In genomic region chr12:122977655-122978392, GRCh38 we compare ENCODE assay signal across 1 cellular context.
TF ChIP-seq lines count a peak whose summit lies in the region.

No MANE protein-coding gene starts in this region.

TF ChIP-seq in GM23338, 12 proteins besides CTCF, POLR2A, EP300 and RAD21 (continued from another document):
- TF ChIP-seq, protein P1, sequence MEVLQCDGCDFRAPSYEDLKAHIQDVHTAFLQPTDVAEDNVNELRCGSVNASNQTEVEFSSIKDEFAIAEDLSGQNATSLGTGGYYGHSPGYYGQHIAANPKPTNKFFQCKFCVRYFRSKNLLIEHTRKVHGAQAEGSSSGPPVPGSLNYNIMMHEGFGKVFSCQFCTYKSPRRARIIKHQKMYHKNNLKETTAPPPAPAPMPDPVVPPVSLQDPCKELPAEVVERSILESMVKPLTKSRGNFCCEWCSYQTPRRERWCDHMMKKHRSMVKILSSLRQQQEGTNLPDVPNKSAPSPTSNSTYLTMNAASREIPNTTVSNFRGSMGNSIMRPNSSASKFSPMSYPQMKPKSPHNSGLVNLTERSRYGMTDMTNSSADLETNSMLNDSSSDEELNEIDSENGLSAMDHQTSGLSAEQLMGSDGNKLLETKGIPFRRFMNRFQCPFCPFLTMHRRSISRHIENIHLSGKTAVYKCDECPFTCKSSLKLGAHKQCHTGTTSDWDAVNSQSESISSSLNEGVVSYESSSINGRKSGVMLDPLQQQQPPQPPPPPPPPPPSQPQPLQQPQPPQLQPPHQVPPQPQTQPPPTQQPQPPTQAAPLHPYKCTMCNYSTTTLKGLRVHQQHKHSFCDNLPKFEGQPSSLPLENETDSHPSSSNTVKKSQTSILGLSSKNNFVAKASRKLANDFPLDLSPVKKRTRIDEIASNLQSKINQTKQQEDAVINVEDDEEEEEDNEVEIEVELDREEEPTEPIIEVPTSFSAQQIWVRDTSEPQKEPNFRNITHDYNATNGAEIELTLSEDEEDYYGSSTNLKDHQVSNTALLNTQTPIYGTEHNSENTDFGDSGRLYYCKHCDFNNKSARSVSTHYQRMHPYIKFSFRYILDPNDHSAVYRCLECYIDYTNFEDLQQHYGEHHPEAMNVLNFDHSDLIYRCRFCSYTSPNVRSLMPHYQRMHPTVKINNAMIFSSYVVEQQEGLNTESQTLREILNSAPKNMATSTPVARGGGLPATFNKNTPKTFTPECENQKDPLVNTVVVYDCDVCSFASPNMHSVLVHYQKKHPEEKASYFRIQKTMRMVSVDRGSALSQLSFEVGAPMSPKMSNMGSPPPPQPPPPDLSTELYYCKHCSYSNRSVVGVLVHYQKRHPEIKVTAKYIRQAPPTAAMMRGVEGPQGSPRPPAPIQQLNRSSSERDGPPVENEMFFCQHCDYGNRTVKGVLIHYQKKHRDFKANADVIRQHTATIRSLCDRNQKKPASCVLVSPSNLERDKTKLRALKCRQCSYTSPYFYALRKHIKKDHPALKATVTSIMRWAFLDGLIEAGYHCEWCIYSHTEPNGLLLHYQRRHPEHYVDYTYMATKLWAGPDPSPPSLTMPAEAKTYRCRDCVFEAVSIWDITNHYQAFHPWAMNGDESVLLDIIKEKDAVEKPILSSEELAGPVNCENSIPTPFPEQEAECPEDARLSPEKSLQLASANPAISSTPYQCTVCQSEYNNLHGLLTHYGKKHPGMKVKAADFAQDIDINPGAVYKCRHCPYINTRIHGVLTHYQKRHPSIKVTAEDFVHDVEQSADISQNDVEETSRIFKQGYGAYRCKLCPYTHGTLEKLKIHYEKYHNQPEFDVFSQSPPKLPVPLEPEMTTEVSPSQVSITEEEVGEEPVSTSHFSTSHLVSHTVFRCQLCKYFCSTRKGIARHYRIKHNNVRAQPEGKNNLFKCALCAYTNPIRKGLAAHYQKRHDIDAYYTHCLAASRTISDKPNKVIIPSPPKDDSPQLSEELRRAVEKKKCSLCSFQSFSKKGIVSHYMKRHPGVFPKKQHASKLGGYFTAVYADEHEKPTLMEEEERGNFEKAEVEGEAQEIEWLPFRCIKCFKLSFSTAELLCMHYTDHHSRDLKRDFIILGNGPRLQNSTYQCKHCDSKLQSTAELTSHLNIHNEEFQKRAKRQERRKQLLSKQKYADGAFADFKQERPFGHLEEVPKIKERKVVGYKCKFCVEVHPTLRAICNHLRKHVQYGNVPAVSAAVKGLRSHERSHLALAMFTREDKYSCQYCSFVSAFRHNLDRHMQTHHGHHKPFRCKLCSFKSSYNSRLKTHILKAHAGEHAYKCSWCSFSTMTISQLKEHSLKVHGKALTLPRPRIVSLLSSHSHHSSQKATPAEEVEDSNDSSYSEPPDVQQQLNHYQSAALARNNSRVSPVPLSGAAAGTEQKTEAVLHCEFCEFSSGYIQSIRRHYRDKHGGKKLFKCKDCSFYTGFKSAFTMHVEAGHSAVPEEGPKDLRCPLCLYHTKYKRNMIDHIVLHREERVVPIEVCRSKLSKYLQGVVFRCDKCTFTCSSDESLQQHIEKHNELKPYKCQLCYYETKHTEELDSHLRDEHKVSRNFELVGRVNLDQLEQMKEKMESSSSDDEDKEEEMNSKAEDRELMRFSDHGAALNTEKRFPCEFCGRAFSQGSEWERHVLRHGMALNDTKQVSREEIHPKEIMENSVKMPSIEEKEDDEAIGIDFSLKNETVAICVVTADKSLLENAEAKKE (CRISPR knock-in tag; IDR thresholded peaks at IDR 0.05), result no peak
- TF ChIP-seq POLR2AphosphoS5 (IDR thresholded peaks at IDR 0.05; ENCODE audit: low read depth), result no peak
- TF ChIP-seq ZNF114 (CRISPR knock-in tag; IDR thresholded peaks at IDR 0.05), result no peak
- no peak for TF ChIP-seq STAT1 (IDR thresholded peaks at IDR 0.05; ENCODE audit: unreplicated experiment)
- TF ChIP-seq ZNF331 (CRISPR knock-in tag; IDR thresholded peaks at IDR 0.05; ENCODE audit: low read depth), result no peak
- no peak for TF ChIP-seq EZH2phosphoT487 (IDR thresholded peaks at IDR 0.05; ENCODE audit: unreplicated experiment)
- TF ChIP-seq ETS1 (IDR thresholded peaks at IDR 0.05), result no peak
- no peak for TF ChIP-seq CREB1 (CRISPR knock-in tag; IDR thresholded peaks at IDR 0.05; ENCODE audit: low read depth)
